ENCODE assay signal across 10 cellular contexts in genomic region chr4:164700471-164700870, GRCh38. TPM values are rescaled to one million over a fixed set of nuclear protein-coding genes. Genes with fewer than 3 reads are reported as not detected.
DNase-seq lines count a peak whose midpoint lies in the region; ATAC-seq, FAIRE-seq and TF ChIP-seq lines count a peak whose summit lies in the region.
"Had no signal": no experiment of that assay in that cellular context is flagged by ENCODE, and none has a peak within 500 bp of the region (broad histone marks: within the 10 kb centered on the region; RNA-seq: fewer than 3 reads in every experiment).

No MANE protein-coding gene starts in this region.

- FAIRE-seq in RCC 7860 (lab: Jason Lieb, UNC) = no peak

- peak; percentile 60 for TF ChIP-seq CTCF in DOHH2 (IDR thresholded peaks at IDR 0.05; ENCODE audit: low read depth, low read length, poor library complexity, severe bottlenecking)
- no peak for TF ChIP-seq CTCF in CD4-positive, alpha-beta T cell (IDR thresholded peaks at IDR 0.05)

- no peaks in the 10 kb centered on the region for H3K9me3 ChIP-seq in DOHH2 (ENCODE audit: control insufficient read depth, insufficient read depth, low read length)
- H3K9me3 ChIP-seq in CD4-positive, alpha-beta T cell (ENCODE audit: control insufficient read depth, low read length) = no peaks in the 10 kb centered on the region

- H3K4me3 ChIP-seq in DOHH2 (ENCODE audit: low read length) = no peak overlapping the region

- DNase-seq in H4 (ENCODE audit: low spot score) (peak; percentile 47), RPMI7951 (ENCODE audit: low read depth) (peak; percentile 13), islet precursor cell (peak; percentile 56), NCI-H1694 treated with DMSO at 0.1 percent for 48 hours (lab: John Stamatoyannopoulos, UW) (no peak), RCC 7860 (ENCODE audit: low spot score) (no peak), MV-4-11 (lab: John Stamatoyannopoulos, UW) (no peak)
- no peak for DNase-seq in CD4-positive, alpha-beta T cell
- DNase-seq: activated effector memory CD4-positive, alpha-beta T cell treated with anti-CD3 and anti-CD28 coated beads, Interleukin-2, amount 50 U/mL, for 16 hours; foreskin melanocyte had no signal

- no peaks in the 10 kb centered on the region for H3K4me1 ChIP-seq in DOHH2 (ENCODE audit: control insufficient read depth, low read length)

- no peaks in the 10 kb centered on the region for H3K27me3 ChIP-seq in DOHH2 (ENCODE audit: control insufficient read depth, low read length)
- H3K27me3 ChIP-seq in CD4-positive, alpha-beta T cell (ENCODE audit: control insufficient read depth, insufficient read depth, low read length) = no peaks in the 10 kb centered on the region

- no peaks in the 10 kb centered on the region for H3K79me2 ChIP-seq in DOHH2 (ENCODE audit: control insufficient read depth, low read length)

- no peak overlapping the region for H3K4me2 ChIP-seq in DOHH2 (ENCODE audit: low read length)

- no peaks in the 10 kb centered on the region for H4K20me1 ChIP-seq in DOHH2 (ENCODE audit: control insufficient read depth, insufficient read depth, low read depth, low read length)

- no peaks in the 10 kb centered on the region for H3K9me2 ChIP-seq in DOHH2 (replicated peaks; ENCODE audit: control insufficient read depth, low read length)

- H3K36me3 Mint-ChIP-seq in CD4-positive, alpha-beta T cell (ENCODE audit: low read depth) = no peaks in the 10 kb centered on the region

- no peak overlapping the region for H3K27ac ChIP-seq in DOHH2 (ENCODE audit: low read depth, low read length)
- H3K27ac ChIP-seq in CD4-positive, alpha-beta T cell (ENCODE audit: low read depth, low read length) = no peak overlapping the region

- no peak overlapping the region for H3K4me3 Mint-ChIP-seq in CD4-positive, alpha-beta T cell

- peaks cover 4% of the 10 kb centered on the region for H3K27me3 Mint-ChIP-seq in CD4-positive, alpha-beta T cell

- no peaks in the 10 kb centered on the region for H3F3A ChIP-seq in DOHH2 (ENCODE audit: control insufficient read depth, insufficient read depth)

- intact Hi-C loops in CD4-positive, alpha-beta T cell (cut with DNase I, micrococcal nuclease) = no loop called here

- no peak overlapping the region for H3K27ac Mint-ChIP-seq in CD4-positive, alpha-beta T cell

- no peaks in the 10 kb centered on the region for H3K4me1 Mint-ChIP-seq in CD4-positive, alpha-beta T cell (ENCODE audit: low read depth)

- POLR2A ChIA-PET in CD4-positive, alpha-beta T cell (lab: Charles Lee) = no interaction called here

- CTCF ChIA-PET in CD4-positive, alpha-beta T cell (lab: Charles Lee) = no interaction called here

- H3K36me3 ChIP-seq in DOHH2 (ENCODE audit: control insufficient read depth, low read length) = no peaks in the 10 kb centered on the region

- no peak for ATAC-seq in CD4-positive, alpha-beta T cell (ENCODE audit: poor library complexity)

- H3K9me3 Mint-ChIP-seq in CD4-positive, alpha-beta T cell = no peaks in the 10 kb centered on the region

RNA-seq across cellular contexts. Expression of gene SMIM31, which starts 53.5 kb away (rescaled TPM):
- 0.04 TPM in 1 of 2 replicates, not detected in the other for total RNA-seq in H4 (2014; rRNA removed; shearing (Covaris generic))
- total RNA-seq in RPMI7951 (2014; rRNA removed; shearing (Covaris generic)) = not detected in 2 replicates
- total RNA-seq in CD4-positive, alpha-beta T cell = not detected

Comparison
In these comparisons a context has a peak if more than half of its experiments do, and no peak if none do; other contexts are left out.
1. DNase-seq: peak in H4 (single experiment), RPMI7951 (single experiment) and islet precursor cell (single experiment); none in NCI-H1694 treated with DMSO at 0.1 percent for 48 hours (single experiment), RCC 7860 (single experiment), CD4-positive, alpha-beta T cell (0 of 10) and MV-4-11 (single experiment).